ENCODE assay signal across 23 cellular contexts in genomic region chr17:18322522-18322921, GRCh38. TPM values are rescaled to one million over a fixed set of nuclear protein-coding genes. Genes with fewer than 3 reads are reported as not detected.
"Had no signal": no experiment of that assay in that cellular context is flagged by ENCODE, and none has a peak within 500 bp of the region (broad histone marks: within the 10 kb centered on the region; RNA-seq: fewer than 3 reads in every experiment).

No MANE protein-coding gene starts in this region.

- H3K4me2 ChIP-seq: neural progenitor cell had no signal

- H3K36me3 ChIP-seq: neural progenitor cell, ovary had no signal

- H3K9me3 ChIP-seq: heart left ventricle, ovary, psoas muscle, thyroid gland had no signal

- H3K27me3 ChIP-seq: brain microvascular endothelial cell, heart left ventricle, neural progenitor cell, ovary, thyroid gland had no signal

- H3K9ac ChIP-seq: neural progenitor cell had no signal

- H3K27me3 Mint-ChIP-seq: activated CD4-positive, alpha-beta T cell treated with anti-CD3 and anti-CD28 coated beads for 36 hours; activated CD8-positive, alpha-beta memory T cell treated with anti-CD3 and anti-CD28 coated beads, Interleukin-2, amount 10 ng/mL, durations not matched to agents 7 days and 5 days had no signal

- H3K9me3 Mint-ChIP-seq: endodermal cell, immature natural killer cell, neural progenitor cell had no signal

- DNase-seq: activated CD4-positive, alpha-beta T cell treated with anti-CD3 and anti-CD28 coated beads for 36 hours; activated CD4-positive, alpha-beta T cell treated with anti-CD3 and anti-CD28 coated beads, Interleukin-2, amount 50 U/mL, for 48 hours; activated CD8-positive, alpha-beta memory T cell treated with anti-CD3 and anti-CD28 coated beads, Interleukin-2, amount 10 ng/mL, durations not matched to agents 7 days and 5 days; activated naive CD4-positive, alpha-beta T cell treated with anti-CD3 and anti-CD28 coated beads, Interleukin-2, amount 50 U/mL, for 16 hours; brain microvascular endothelial cell; central memory CD4-positive, alpha-beta T cell; heart left ventricle; immature natural killer cell; left ventricle myocardium superior; ovary; psoas muscle; right cardiac atrium; small intestine; stimulated activated CD4-positive, alpha-beta T cell treated with anti-CD3 and anti-CD28 coated beads, Interleukin-4, amount 100 ng/mL, for 1 hour had no signal

- FAIRE-seq: colon, frontal cortex, small intestine had no signal

- H3K4me3 ChIP-seq: heart left ventricle, neural progenitor cell, ovary, psoas muscle, thyroid gland had no signal

- ATAC-seq: activated CD4-positive, alpha-beta T cell treated with anti-CD3 and anti-CD28 coated beads for 36 hours; activated CD8-positive, alpha-beta memory T cell treated with anti-CD3 and anti-CD28 coated beads, Interleukin-2, amount 10 ng/mL, durations not matched to agents 7 days and 5 days; heart left ventricle; left ventricle myocardium superior; right cardiac atrium had no signal

- H3K4me1 ChIP-seq: neural progenitor cell had no signal

- H3K4me3 Mint-ChIP-seq: activated CD4-positive, alpha-beta T cell treated with anti-CD3 and anti-CD28 coated beads for 36 hours; activated CD8-positive, alpha-beta memory T cell treated with anti-CD3 and anti-CD28 coated beads, Interleukin-2, amount 10 ng/mL, durations not matched to agents 7 days and 5 days; endodermal cell; immature natural killer cell; neural progenitor cell had no signal

- H2AFZ ChIP-seq: neural progenitor cell had no signal

- H3K27ac ChIP-seq: brain microvascular endothelial cell, epithelial cell of prostate, heart left ventricle, neural progenitor cell, ovary, psoas muscle had no signal

- H3K27ac Mint-ChIP-seq: activated CD8-positive, alpha-beta memory T cell treated with anti-CD3 and anti-CD28 coated beads, Interleukin-2, amount 10 ng/mL, durations not matched to agents 7 days and 5 days; endodermal cell; neural progenitor cell had no signal

RNA-seq across cellular contexts. Expression of gene EVPLL, which starts 55.1 kb away (rescaled TPM):
- total RNA-seq: activated CD8-positive, alpha-beta memory T cell treated with anti-CD3 and anti-CD28 coated beads, Interleukin-2, amount 10 ng/mL, durations not matched to agents 7 days and 5 days; aorta; endodermal cell; frontal cortex; heart left ventricle; left ventricle myocardium superior; myocyte; ovary; psoas muscle; right cardiac atrium; T-helper 2 cell treated with Interferon-gamma antibody and Interleukin-4, amounts not matched to agents 100 ng/mL and 5 ng/mL, for 36 hours had no signal
- polyA plus RNA-seq: aorta, heart left ventricle, immature natural killer cell, ovary, right cardiac atrium had no signal
